1 cellular context compared by ENCODE assay signal in genomic region chr20:3818155-3819151, GRCh38.
TF ChIP-seq lines count a peak whose summit lies in the region.

No MANE protein-coding gene starts in this region.

TF ChIP-seq in HepG2, 621 proteins besides CTCF, POLR2A, EP300 and RAD21 (continued from another document and continues in another):
- TF ChIP-seq ESRRA (CRISPR knock-in tag; IDR thresholded peaks at IDR 0.05; ENCODE audit: low read depth) = no peak; the same call in 1 of the 2 replicates
- TF ChIP-seq ZNF770 (CRISPR knock-in tag; IDR thresholded peaks at IDR 0.05) = peak; percentile 95
- no peak; the same call in 1 of the 2 replicates for TF ChIP-seq ZNF782 (CRISPR knock-in tag; IDR thresholded peaks at IDR 0.05; ENCODE audit: borderline replicate concordance)
- TF ChIP-seq ONECUT2 (CRISPR knock-in tag; IDR thresholded peaks at IDR 0.05) = no peak
- no peak for TF ChIP-seq LCORL (IDR thresholded peaks at IDR 0.05)
- TF ChIP-seq LCORL (CRISPR knock-in tag; IDR thresholded peaks at IDR 0.05) = peak; percentile 91
- peak; percentile 80; the same call in 1 of the 2 replicates for TF ChIP-seq POGK (CRISPR knock-in tag; conservative IDR thresholded peaks at IDR 0.05)
- TF ChIP-seq REL (CRISPR knock-in tag; conservative IDR thresholded peaks at IDR 0.05) = no peak
- no peak for TF ChIP-seq CHD2 (IDR thresholded peaks at IDR 0.05; ENCODE audit: low read depth, low read length)
- TF ChIP-seq ZBTB7B (CRISPR knock-in tag; IDR thresholded peaks at IDR 0.05) = peak; percentile 91
- peak; percentile 93 for TF ChIP-seq SIN3A (IDR thresholded peaks at IDR 0.05; ENCODE audit: borderline replicate concordance, low read depth, low read length)
- TF ChIP-seq SAP130 (CRISPR knock-in tag; IDR thresholded peaks at IDR 0.05; ENCODE audit: low read depth) = peak; percentile 96
- no peak for TF ChIP-seq JUNB (CRISPR knock-in tag; IDR thresholded peaks at IDR 0.05; ENCODE audit: borderline replicate concordance)
- TF ChIP-seq ZSCAN20 (CRISPR knock-in tag; IDR thresholded peaks at IDR 0.05; ENCODE audit: borderline replicate concordance) = no peak
- TF ChIP-seq MLX (CRISPR knock-in tag; IDR thresholded peaks at IDR 0.05) = no peak; the same call in 1 of the 2 replicates
- TF ChIP-seq KDM1A (CRISPR knock-in tag; IDR thresholded peaks at IDR 0.05) = no peak
- no peak for TF ChIP-seq ZNF432 (CRISPR knock-in tag; IDR thresholded peaks at IDR 0.05; ENCODE audit: borderline replicate concordance)
- TF ChIP-seq HMGXB3 (CRISPR knock-in tag; IDR thresholded peaks at IDR 0.05; ENCODE audit: borderline replicate concordance) = peak; percentile 89; the same call in 1 of the 2 replicates
- peak; percentile 34; the same call in 1 of the 2 replicates for TF ChIP-seq RXRA (CRISPR knock-in tag; IDR thresholded peaks at IDR 0.05)
- no peak for TF ChIP-seq SMAD9 (CRISPR knock-in tag; IDR thresholded peaks at IDR 0.05)
- no peak; the same call in 1 of the 2 replicates for TF ChIP-seq ZNF318 (CRISPR knock-in tag; IDR thresholded peaks at IDR 0.05)
- TF ChIP-seq ZNF605 (CRISPR knock-in tag; IDR thresholded peaks at IDR 0.05) = 0 out of 2 replicates have a peak, but pooled peaks have one; percentile 53
- peak; percentile 30; the same call in 1 of the 2 replicates for TF ChIP-seq TRAFD1 (CRISPR knock-in tag; IDR thresholded peaks at IDR 0.05; ENCODE audit: borderline replicate concordance)
- no peak for TF ChIP-seq ZNF18 (CRISPR knock-in tag; IDR thresholded peaks at IDR 0.05; ENCODE audit: insufficient replicate concordance)
- TF ChIP-seq GPBP1L1 (CRISPR knock-in tag; IDR thresholded peaks at IDR 0.05) = no peak
- TF ChIP-seq ZNF619 (CRISPR knock-in tag; IDR thresholded peaks at IDR 0.05) = peak; percentile 44; the same call in 1 of the 2 replicates
- peak; percentile 83 for TF ChIP-seq EED (CRISPR knock-in tag; IDR thresholded peaks at IDR 0.05)
- peak; percentile 91 for TF ChIP-seq MIER2 (CRISPR knock-in tag; IDR thresholded peaks at IDR 0.05)
- peak; percentile 80 for TF ChIP-seq SOX5 (CRISPR knock-in tag; IDR thresholded peaks at IDR 0.05; ENCODE audit: borderline replicate concordance)
- TF ChIP-seq HES4 (CRISPR knock-in tag; IDR thresholded peaks at IDR 0.05; ENCODE audit: borderline replicate concordance) = no peak
- no peak; the same call in 1 of the 2 replicates for TF ChIP-seq SIX4 (CRISPR knock-in tag; IDR thresholded peaks at IDR 0.05)
- peak; percentile 69; the same call in 1 of the 2 replicates for TF ChIP-seq ZNF451 (CRISPR knock-in tag; IDR thresholded peaks at IDR 0.05)
- no peak for TF ChIP-seq SP2 (CRISPR knock-in tag; IDR thresholded peaks at IDR 0.05)
